ENCODE assay signal across 1 cellular context in the genomic region with DNA sequence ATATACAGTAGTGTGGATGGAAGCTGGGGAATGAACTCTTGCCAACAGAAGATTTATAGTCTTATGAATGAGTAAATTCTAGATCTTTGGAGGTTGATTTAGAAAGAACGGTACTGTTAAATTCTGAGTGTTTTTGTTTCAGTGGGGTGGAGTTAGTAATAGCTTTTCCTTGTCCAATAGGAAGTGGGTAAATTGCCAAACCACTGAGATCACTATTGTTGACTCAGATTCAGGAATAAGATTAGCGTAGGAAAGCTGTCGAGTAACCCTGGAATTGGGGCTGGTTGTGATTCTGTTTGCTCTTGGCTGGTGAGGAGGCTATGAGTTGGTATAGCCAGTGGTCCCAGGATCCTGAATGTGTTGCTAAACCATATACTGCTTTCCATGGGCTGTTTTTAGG.
TF ChIP-seq lines count a peak whose summit lies in the region.

No MANE protein-coding gene starts in this region.

TF ChIP-seq in SK-N-SH, 30 proteins besides CTCF, POLR2A, EP300 and RAD21 (continued from another document):
- TF ChIP-seq, protein P1, sequence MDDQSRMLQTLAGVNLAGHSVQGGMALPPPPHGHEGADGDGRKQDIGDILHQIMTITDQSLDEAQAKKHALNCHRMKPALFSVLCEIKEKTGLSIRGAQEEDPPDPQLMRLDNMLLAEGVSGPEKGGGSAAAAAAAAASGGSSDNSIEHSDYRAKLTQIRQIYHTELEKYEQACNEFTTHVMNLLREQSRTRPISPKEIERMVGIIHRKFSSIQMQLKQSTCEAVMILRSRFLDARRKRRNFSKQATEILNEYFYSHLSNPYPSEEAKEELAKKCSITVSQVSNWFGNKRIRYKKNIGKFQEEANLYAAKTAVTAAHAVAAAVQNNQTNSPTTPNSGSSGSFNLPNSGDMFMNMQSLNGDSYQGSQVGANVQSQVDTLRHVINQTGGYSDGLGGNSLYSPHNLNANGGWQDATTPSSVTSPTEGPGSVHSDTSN (IDR thresholded peaks at IDR 0.05) = peak; percentile 15; the same call in 1 of the 2 replicates
